ENCODE assay signal across 8 cellular contexts in the genomic region with DNA sequence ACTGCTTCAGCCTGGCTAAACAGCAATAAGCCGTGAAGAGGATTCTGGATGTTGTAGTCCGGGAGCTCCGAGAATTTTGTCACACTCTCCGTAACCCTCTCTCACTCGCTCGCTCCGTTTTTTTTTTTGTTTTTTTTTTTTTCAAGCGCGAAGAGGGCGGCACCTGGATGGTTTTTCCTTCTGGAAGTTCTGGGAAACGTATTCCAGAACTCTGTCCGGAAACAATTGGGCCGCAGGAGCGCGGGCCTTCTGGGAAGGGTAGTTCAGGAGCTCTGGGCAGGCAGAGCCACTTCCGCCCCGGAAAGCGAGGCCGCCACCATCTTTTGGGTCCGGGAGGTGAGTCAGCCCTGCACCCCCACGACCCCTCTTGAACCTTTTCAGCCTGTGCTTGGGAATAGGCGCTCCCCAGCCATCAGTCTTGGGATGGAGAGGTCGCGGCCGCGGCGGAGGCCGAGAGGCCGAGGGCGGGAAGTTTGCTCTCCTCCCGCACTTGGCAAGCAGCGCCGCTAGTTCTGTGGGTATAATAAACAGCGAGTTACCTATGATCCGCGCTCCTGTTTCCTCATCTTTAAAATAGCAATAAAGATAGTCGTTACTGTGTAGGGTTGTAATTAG.
DNase-seq lines count a peak whose midpoint lies in the region; ATAC-seq and TF ChIP-seq lines count a peak whose summit lies in the region.

A gene (plus strand): TSS at position 283 of the 615 bp plus-strand sequence. CDS start 5,261 bp downstream, outside the sequence.

- DNase-seq in AG04449 (ENCODE audit: low read depth, low spot score) (peak; percentile 71), NCI-H510A treated with DMSO at 0.1 percent for 48 hours (lab: John Stamatoyannopoulos, UW) (peak; percentile 82), coronary artery (ENCODE audit: low spot score) (peak; percentile 96), kidney tubule cell (ENCODE audit: low spot score) (peak; percentile 97)
- DNase-seq in activated CD4-positive, alpha-beta T cell treated with anti-CD3 and anti-CD28 coated beads, Interleukin-2, amount 50 U/mL, for 1 hour = peak; percentile 79
- peak; percentile 41 to 61 for DNase-seq in stimulated activated CD4-positive, alpha-beta T cell treated with anti-CD3 and anti-CD28 coated beads, Interleukin-1b, Interleukin-23, amount 100 ng/mL, for 1 hour (ENCODE audit: low read depth in 2 of 2)

- ATAC-seq in GM18870 (IDR thresholded peaks at IDR 0.05; ENCODE audit: unreplicated experiment) (peak; percentile 65), HG03354 (IDR thresholded peaks at IDR 0.05; ENCODE audit: poor library complexity, severe bottlenecking, unreplicated experiment) (peak; percentile 81)

- peak within 1 kb of the TSS; percentile 94 for H3K4me3 ChIP-seq in AG04449 (ENCODE audit: low read depth, low read length)
- H3K4me3 ChIP-seq in coronary artery = peak within 1 kb of the TSS; percentile 91

- no peak for TF ChIP-seq CTCF in AG04449 (IDR thresholded peaks at IDR 0.05; ENCODE audit: insufficient read depth, low read length, missing control alignments)
- no peak for TF ChIP-seq CTCF in coronary artery (IDR thresholded peaks at IDR 0.05)

- CTCF ChIA-PET in AG04449 (lab: Yijun Ruan, JAX) = no interaction called here

- H3K27ac ChIP-seq in coronary artery = peak within 1 kb of the TSS; percentile 91 to 92

- POLR2A ChIA-PET in AG04449 (lab: Yijun Ruan, JAX) = interaction anchor here (0.6 to 0.9 kb wide), 6 partner anchors 29 to 385 kb away, joined by 3 to 6 read pairs (median 3); a partner anchor contains a TSS

Comparison
In these comparisons a context has a peak if more than half of its experiments do, and no peak if none do; other contexts are left out.
1. Peak in every context shown above with its lines: DNase-seq, ATAC-seq, H3K4me3 ChIP-seq and H3K27ac ChIP-seq.